ENCODE assay signal across 9 cellular contexts in genomic region chr10:132563485-132564248, GRCh38.
DNase-seq lines count a peak whose midpoint lies in the region; ATAC-seq and TF ChIP-seq lines count a peak whose summit lies in the region.
"Had no signal": no experiment of that assay in that cellular context is flagged by ENCODE, and none has a peak within 500 bp of the region (broad histone marks: within the 10 kb centered on the region; RNA-seq: fewer than 3 reads in every experiment).

No MANE protein-coding gene starts in this region.

- H3K4me3 ChIP-seq in fibroblast of mammary gland (ENCODE audit: control insufficient read depth, low read depth, low read length), result no peak overlapping the region

- DNase-seq in GM10266 (ENCODE audit: extremely low spot score) (peak; percentile 67), GM20000 (ENCODE audit: low spot score) (peak; percentile 75), fibroblast of mammary gland (ENCODE audit: low read depth) (peak; percentile 29), NCI-H187 treated with DMSO at 0.1 percent for 48 hours (lab: John Stamatoyannopoulos, UW) (no peak), NCI-H446 (lab: John Stamatoyannopoulos, UW) (no peak), HuH-7 (ENCODE audit: low spot score) (no peak), HK-2 (ENCODE audit: unreplicated experiment) (no peak)
- DNase-seq: activated naive CD8-positive, alpha-beta T cell treated with anti-CD3 and anti-CD28 coated beads, Interleukin-2, amount 10 ng/mL, durations not matched to agents 7 days and 5 days had no signal

- ATAC-seq in HG03097 (IDR thresholded peaks at IDR 0.05; ENCODE audit: low FRiP score, unreplicated experiment), result peak; percentile 80

- TF ChIP-seq CTCF in GM10266 (IDR thresholded peaks at IDR 0.05; ENCODE audit: control insufficient read depth, insufficient read depth, low read depth, missing control alignments), result no peak
- no peak for TF ChIP-seq CTCF in GM20000 (IDR thresholded peaks at IDR 0.05; ENCODE audit: extremely low read depth, missing control alignments)
- TF ChIP-seq CTCF in fibroblast of mammary gland (conservative IDR thresholded peaks at IDR 0.05; ENCODE audit: control insufficient read depth, insufficient read depth, low read depth, low read length), result no peak

Comparison
In these comparisons a context has a peak if more than half of its experiments do, and no peak if none do; other contexts are left out.
1. DNase-seq: peak in GM10266 (single experiment), GM20000 (single experiment) and fibroblast of mammary gland (single experiment); none in NCI-H187 treated with DMSO at 0.1 percent for 48 hours (single experiment), NCI-H446 (0 of 2), HuH-7 (single experiment) and HK-2 (single experiment).